In the genomic region with DNA sequence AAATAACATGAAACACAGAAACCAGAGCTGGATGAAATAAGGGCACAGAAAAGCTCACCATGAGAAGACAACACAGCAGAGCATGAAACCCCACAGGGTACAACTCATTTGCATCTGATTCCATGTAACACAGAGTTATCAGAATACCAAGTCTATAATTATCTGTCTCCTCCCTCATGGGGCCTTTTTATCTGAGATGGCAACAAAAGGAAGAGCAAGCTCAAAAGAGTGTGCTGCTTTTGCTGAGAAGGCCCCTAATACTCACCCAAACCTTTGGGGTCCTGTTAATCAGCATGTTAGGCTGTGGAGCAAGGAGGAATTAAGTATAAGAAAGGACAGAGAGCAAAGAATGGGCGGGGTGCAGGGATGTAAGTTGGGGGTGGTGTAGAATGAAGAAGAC, we compare ENCODE assay signal across 4 cellular contexts. TPM values are rescaled to one million over a fixed set of nuclear protein-coding genes. Genes with fewer than 3 reads are reported as not detected.
"Had no signal": no experiment of that assay in that cellular context is flagged by ENCODE, and none has a peak within 500 bp of the region (broad histone marks: within the 10 kb centered on the region; RNA-seq: fewer than 3 reads in every experiment).

No MANE protein-coding gene starts in this region.

RNA-seq across cellular contexts. Expression of a gene that starts 36.6 kb away (rescaled TPM):
- total RNA-seq: activated naive CD8-positive, alpha-beta T cell treated with anti-CD3 and anti-CD28 coated beads for 36 hours; kidney epithelial cell; natural killer cell treated with Interleukin-12 subunit alpha and Interleukin-12 subunit beta and Interleukin-15 and Interleukin-18, amount 100 ng/mL, for 72 hours; smooth muscle cell had no signal
